In the genomic region with DNA sequence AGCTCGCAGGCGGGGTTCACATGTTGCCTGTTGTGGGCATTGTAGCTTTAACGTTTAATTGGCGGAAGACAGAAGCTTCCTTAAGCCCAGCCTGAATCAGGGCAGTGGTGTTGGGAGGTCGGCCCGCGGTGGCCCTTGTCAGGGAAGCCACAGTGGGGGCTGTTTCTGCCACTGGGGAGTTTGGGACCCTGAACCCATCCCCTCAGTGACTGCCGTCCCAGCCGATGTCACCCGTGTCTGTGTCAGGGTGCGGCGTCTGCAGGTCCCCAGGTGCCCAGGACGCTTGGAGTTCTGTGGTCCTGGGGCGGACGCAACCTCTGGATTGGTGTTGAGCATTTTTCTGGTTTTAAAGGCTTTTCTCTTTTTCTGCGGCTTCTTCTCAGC, we compare ENCODE assay signal across 13 cellular contexts. TPM values are rescaled to one million over a fixed set of nuclear protein-coding genes. Genes with fewer than 3 reads are reported as not detected.
"Had no signal": no experiment of that assay in that cellular context is flagged by ENCODE, and none has a peak within 500 bp of the region (broad histone marks: within the 10 kb centered on the region; RNA-seq: fewer than 3 reads in every experiment).

No MANE protein-coding gene starts in this region.

RNA-seq across cellular contexts. Expression of a gene that starts 45.0 kb away (rescaled TPM):
- total RNA-seq: activated B cell treated with CpG ODN at 0.5 μM for 24 hours, T-helper 17 cell had no signal

RNA-seq across cellular contexts. Expression of a gene that starts 59.4 kb away (rescaled TPM):
- total RNA-seq: activated CD4-positive, alpha-beta memory T cell treated with anti-CD3 and anti-CD28 coated beads for 36 hours; activated CD4-positive, alpha-beta memory T cell treated with anti-CD3 and anti-CD28 coated beads, Interleukin-2, amount 10 ng/mL, durations not matched to agents 7 days and 5 days; activated CD4-positive, alpha-beta T cell treated with anti-CD3 and anti-CD28 coated beads for 36 hours; activated CD4-positive, alpha-beta T cell treated with anti-CD3 and anti-CD28 coated beads, Interleukin-2, amount 10 ng/mL, durations not matched to agents 24 days and 14 days; activated CD4-positive, alpha-beta T cell treated with anti-CD3 and anti-CD28 coated beads, Interleukin-2, amount 10 ng/mL, durations not matched to agents 7 days and 5 days; activated CD8-positive, alpha-beta memory T cell treated with anti-CD3 and anti-CD28 coated beads for 36 hours; activated CD8-positive, alpha-beta memory T cell treated with anti-CD3 and anti-CD28 coated beads, Interleukin-2, amount 10 ng/mL, durations not matched to agents 7 days and 5 days; activated CD8-positive, alpha-beta T cell treated with anti-CD3 and anti-CD28 coated beads for 36 hours; activated CD8-positive, alpha-beta T cell treated with anti-CD3 and anti-CD28 coated beads, Interleukin-2, amount 10 ng/mL, durations not matched to agents 7 days and 5 days; T-helper 1 cell treated with Interleukin-12 subunit alpha and Interleukin-12 subunit beta and Interleukin-4 antibody, amounts not matched to agents 30 ng/mL and 1 ng/mL, for 36 hours; T-helper 17 cell; T-helper 2 cell treated with Interferon-gamma antibody and Interleukin-4, amounts not matched to agents 100 ng/mL and 5 ng/mL, for 36 hours had no signal
